Comparison of ENCODE assay signal across 1 cellular context in genomic region chr9:72596451-72597180, GRCh38.
TF ChIP-seq lines count a peak whose summit lies in the region.

No MANE protein-coding gene starts in this region.

TF ChIP-seq in GM23338, 12 proteins besides CTCF, POLR2A, EP300 and RAD21 (continued from another document):
- TF ChIP-seq ZNF462 (CRISPR knock-in tag; IDR thresholded peaks at IDR 0.05) (no peak), EZH2 (IDR thresholded peaks at IDR 0.05; ENCODE audit: low read depth, unreplicated experiment) (no peak), ZNF331 (CRISPR knock-in tag; IDR thresholded peaks at IDR 0.05; ENCODE audit: low read depth) (no peak), EZH2phosphoT487 (IDR thresholded peaks at IDR 0.05; ENCODE audit: unreplicated experiment) (no peak), NANOG (IDR thresholded peaks at IDR 0.05; ENCODE audit: borderline replicate concordance) (no peak), POLR2AphosphoS5 (IDR thresholded peaks at IDR 0.05; ENCODE audit: low read depth) (no peak), STAT1 (IDR thresholded peaks at IDR 0.05; ENCODE audit: unreplicated experiment) (no peak), ZNF114 (CRISPR knock-in tag; IDR thresholded peaks at IDR 0.05) (no peak)
